Comparison of ENCODE assay signal across 1 cellular context in the genomic region with DNA sequence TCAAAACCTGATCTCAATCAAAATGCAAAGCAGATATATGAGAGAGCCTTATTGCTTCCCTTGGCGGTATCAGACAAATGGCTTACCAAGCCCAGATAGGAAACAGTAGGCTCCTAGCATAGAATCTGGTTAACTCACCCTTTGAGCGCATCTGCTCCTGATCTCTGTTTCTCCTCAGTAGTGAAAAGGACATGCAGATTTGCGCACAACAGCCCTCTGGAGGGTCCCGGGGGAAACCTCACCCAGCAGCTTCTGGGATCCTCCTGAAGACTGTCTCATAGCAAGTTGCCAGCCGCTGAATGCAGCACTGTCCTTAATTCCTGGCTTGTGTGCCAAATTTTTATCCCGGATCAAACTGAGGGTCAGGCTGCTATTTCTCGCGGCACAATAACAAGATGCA.
TF ChIP-seq lines count a peak whose summit lies in the region.

No MANE protein-coding gene starts in this region.

TF ChIP-seq in K562, 482 proteins besides CTCF, POLR2A, EP300 and RAD21:
- no peak for TF ChIP-seq NFATC3 (IDR thresholded peaks at IDR 0.05)
- TF ChIP-seq BRCA1 (IDR thresholded peaks at IDR 0.05), result no peak
- TF ChIP-seq BRCA1 (CRISPR knock-in tag; IDR thresholded peaks at IDR 0.05), result no peak
- TF ChIP-seq, protein P1, sequence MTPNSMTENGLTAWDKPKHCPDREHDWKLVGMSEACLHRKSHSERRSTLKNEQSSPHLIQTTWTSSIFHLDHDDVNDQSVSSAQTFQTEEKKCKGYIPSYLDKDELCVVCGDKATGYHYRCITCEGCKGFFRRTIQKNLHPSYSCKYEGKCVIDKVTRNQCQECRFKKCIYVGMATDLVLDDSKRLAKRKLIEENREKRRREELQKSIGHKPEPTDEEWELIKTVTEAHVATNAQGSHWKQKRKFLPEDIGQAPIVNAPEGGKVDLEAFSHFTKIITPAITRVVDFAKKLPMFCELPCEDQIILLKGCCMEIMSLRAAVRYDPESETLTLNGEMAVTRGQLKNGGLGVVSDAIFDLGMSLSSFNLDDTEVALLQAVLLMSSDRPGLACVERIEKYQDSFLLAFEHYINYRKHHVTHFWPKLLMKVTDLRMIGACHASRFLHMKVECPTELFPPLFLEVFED (CRISPR knock-in tag; conservative IDR thresholded peaks at IDR 0.05), result no peak
- no peak for TF ChIP-seq MYNN (IDR thresholded peaks at IDR 0.05)
- no peak for TF ChIP-seq MYNN (CRISPR knock-in tag; IDR thresholded peaks at IDR 0.05)
- TF ChIP-seq HLTF (IDR thresholded peaks at IDR 0.05), result no peak
- no peak for TF ChIP-seq ZNF134 (CRISPR knock-in tag; conservative IDR thresholded peaks at IDR 0.05)
- TF ChIP-seq TEAD1 (CRISPR knock-in tag; IDR thresholded peaks at IDR 0.05), result no peak
- TF ChIP-seq POLR2H (tag; IDR thresholded peaks at IDR 0.05; ENCODE audit: low read depth), result no peak
- TF ChIP-seq, protein P2, sequence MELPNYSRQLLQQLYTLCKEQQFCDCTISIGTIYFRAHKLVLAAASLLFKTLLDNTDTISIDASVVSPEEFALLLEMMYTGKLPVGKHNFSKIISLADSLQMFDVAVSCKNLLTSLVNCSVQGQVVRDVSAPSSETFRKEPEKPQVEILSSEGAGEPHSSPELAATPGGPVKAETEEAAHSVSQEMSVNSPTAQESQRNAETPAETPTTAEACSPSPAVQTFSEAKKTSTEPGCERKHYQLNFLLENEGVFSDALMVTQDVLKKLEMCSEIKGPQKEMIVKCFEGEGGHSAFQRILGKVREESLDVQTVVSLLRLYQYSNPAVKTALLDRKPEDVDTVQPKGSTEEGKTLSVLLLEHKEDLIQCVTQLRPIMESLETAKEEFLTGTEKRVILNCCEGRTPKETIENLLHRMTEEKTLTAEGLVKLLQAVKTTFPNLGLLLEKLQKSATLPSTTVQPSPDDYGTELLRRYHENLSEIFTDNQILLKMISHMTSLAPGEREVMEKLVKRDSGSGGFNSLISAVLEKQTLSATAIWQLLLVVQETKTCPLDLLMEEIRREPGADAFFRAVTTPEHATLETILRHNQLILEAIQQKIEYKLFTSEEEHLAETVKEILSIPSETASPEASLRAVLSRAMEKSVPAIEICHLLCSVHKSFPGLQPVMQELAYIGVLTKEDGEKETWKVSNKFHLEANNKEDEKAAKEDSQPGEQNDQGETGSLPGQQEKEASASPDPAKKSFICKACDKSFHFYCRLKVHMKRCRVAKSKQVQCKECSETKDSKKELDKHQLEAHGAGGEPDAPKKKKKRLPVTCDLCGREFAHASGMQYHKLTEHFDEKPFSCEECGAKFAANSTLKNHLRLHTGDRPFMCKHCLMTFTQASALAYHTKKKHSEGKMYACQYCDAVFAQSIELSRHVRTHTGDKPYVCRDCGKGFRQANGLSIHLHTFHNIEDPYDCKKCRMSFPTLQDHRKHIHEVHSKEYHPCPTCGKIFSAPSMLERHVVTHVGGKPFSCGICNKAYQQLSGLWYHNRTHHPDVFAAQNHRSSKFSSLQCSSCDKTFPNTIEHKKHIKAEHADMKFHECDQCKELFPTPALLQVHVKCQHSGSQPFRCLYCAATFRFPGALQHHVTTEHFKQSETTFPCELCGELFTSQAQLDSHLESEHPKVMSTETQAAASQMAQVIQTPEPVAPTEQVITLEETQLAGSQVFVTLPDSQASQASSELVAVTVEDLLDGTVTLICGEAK (IDR thresholded peaks at IDR 0.05), result no peak
- TF ChIP-seq, protein P2 (CRISPR knock-in tag; IDR thresholded peaks at IDR 0.05), result no peak
- TF ChIP-seq TRIM28 (IDR thresholded peaks at IDR 0.05), result no peak
- TF ChIP-seq, protein P3, sequence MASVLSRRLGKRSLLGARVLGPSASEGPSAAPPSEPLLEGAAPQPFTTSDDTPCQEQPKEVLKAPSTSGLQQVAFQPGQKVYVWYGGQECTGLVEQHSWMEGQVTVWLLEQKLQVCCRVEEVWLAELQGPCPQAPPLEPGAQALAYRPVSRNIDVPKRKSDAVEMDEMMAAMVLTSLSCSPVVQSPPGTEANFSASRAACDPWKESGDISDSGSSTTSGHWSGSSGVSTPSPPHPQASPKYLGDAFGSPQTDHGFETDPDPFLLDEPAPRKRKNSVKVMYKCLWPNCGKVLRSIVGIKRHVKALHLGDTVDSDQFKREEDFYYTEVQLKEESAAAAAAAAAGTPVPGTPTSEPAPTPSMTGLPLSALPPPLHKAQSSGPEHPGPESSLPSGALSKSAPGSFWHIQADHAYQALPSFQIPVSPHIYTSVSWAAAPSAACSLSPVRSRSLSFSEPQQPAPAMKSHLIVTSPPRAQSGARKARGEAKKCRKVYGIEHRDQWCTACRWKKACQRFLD (CRISPR knock-in tag; IDR thresholded peaks at IDR 0.05), result no peak
- no peak for TF ChIP-seq ZNF77 (CRISPR knock-in tag; IDR thresholded peaks at IDR 0.05)
- no peak for TF ChIP-seq MIER1 (IDR thresholded peaks at IDR 0.05; ENCODE audit: low read depth)
